1 cellular context compared by ENCODE assay signal in the genomic region with DNA sequence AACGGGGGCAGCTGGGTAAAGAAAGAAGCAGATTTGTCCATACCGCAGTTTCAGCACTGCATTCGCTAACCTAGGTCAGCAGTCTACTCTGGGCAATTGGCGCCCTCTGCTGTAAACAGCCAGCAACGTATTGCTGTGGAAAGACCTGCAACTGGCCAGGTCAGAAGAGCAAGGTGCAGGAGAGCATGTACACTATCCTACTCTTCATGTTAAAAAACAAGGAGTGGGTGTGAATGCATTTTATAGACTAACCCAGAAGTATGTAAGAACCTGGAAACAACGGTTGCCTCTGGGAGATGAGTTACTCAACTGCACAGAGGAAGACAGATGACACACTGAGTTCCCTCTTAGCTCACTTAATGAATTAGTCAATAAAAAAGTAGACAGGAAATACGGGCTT.
A peak's percentile ranks its signal among the peaks of the same experiment; 100 is the strongest.
TF ChIP-seq lines count a peak whose summit lies in the region.

No MANE protein-coding gene starts in this region.

TF ChIP-seq in liver, 16 proteins besides CTCF, POLR2A, EP300 and RAD21 (continued from another document):
- TF ChIP-seq SP1 (IDR thresholded peaks at IDR 0.05): peak; percentile 66
